In genomic region chr1:151782026-151782425, GRCh38 we compare ENCODE assay signal across 10 cellular contexts. TPM values are rescaled to one million over a fixed set of nuclear protein-coding genes. Genes with fewer than 3 reads are reported as not detected.
"Had no signal": no experiment of that assay in that cellular context is flagged by ENCODE, and none has a peak within 500 bp of the region (broad histone marks: within the 10 kb centered on the region; RNA-seq: fewer than 3 reads in every experiment).

No MANE protein-coding gene starts in this region.

RNA-seq across cellular contexts. Expression of gene LINGO4, which starts 23.2 kb away (rescaled TPM):
- total RNA-seq: activated naive CD8-positive, alpha-beta T cell treated with anti-CD3 and anti-CD28 coated beads for 36 hours; activated T-helper 2 cell treated with anti-CD3 and anti-CD28 coated beads, Interferon-gamma antibody, Interleukin-2, Interleukin-4, amounts not matched to agents 10 μg/mL and 5 μg/mL and 100 μg/mL, durations not matched to agents 14 hours and 24 hours and 36 hours; aorta; ascending aorta; astrocyte; bronchial epithelial cell; cardiac muscle cell; cerebellum; chondrocyte had no signal
- polyA plus RNA-seq: aorta, cardiac muscle cell had no signal

RNA-seq across cellular contexts. Expression of gene RORC, which starts 49.6 kb away (rescaled TPM):
- total RNA-seq: ascending aorta, astrocyte, cardiac muscle cell, chondrocyte had no signal
- polyA plus RNA-seq: cardiac muscle cell had no signal

RNA-seq across cellular contexts. Expression of gene C2CD4D, which starts 57.6 kb away (rescaled TPM):
- total RNA-seq: aorta, ascending aorta, bronchial epithelial cell, cardiac muscle cell, cardiac septum, cerebellum, chondrocyte had no signal
- polyA plus RNA-seq: aorta had no signal
